ENCODE assay signal across 8 cellular contexts in genomic region chr2:27075219-27075871, GRCh38. TPM values are rescaled to one million over a fixed set of nuclear protein-coding genes. Genes with fewer than 3 reads are reported as not detected.
A peak's percentile ranks its signal among the peaks of the same experiment; 100 is the strongest.
DNase-seq lines count a peak whose midpoint lies in the region; ATAC-seq, FAIRE-seq and TF ChIP-seq lines count a peak whose summit lies in the region.

No MANE protein-coding gene starts in this region.

- H3K4me2 ChIP-seq in GM12878 (ENCODE audit: control insufficient read depth, insufficient read depth): peak overlapping the region; percentile 61

- peaks cover 12% of the 10 kb centered on the region for H3K79me2 ChIP-seq in GM12878 (ENCODE audit: control insufficient read depth, insufficient read depth, low read length)

- no peak for ATAC-seq in GM12878
- no peak for ATAC-seq in psoas muscle
- ATAC-seq in HG02798 (IDR thresholded peaks at IDR 0.05; ENCODE audit: poor library complexity, unreplicated experiment): no peak

- peak overlapping the region; percentile 49 for H2AFZ ChIP-seq in GM12878 (ENCODE audit: control insufficient read depth, low read depth, low read length)

- H3K27ac Mint-ChIP-seq in MCF 10A (ENCODE audit: low read depth, unreplicated experiment): no peak overlapping the region

- no peak overlapping the region for H3K9ac ChIP-seq in GM12878 (ENCODE audit: control insufficient read depth, insufficient read depth, low read length)

- peak overlapping the region; percentile 41 for H3K27ac ChIP-seq in HL-60 (replicated peaks)
- peak overlapping the region; percentile 74 for H3K27ac ChIP-seq in GM12878 (ENCODE audit: control insufficient read depth, insufficient read depth)
- H3K27ac ChIP-seq in psoas muscle: no peak overlapping the region
- no peak overlapping the region for H3K27ac ChIP-seq in brain microvascular endothelial cell

- no peak for FAIRE-seq in GM12878 (lab: Jason Lieb, UNC)

- 36% methylated on average over 8 of the region's 8 CpGs for WGBS in GM12878 (ENCODE audit: insufficient coverage, insufficient replicate concordance, low lambda C conversion rate, missing lambda C conversion rate)
- WGBS in psoas muscle, 3 donors: 63 to 74% (median 64%) methylated on average over 8 of the region's 8 CpGs

- H3K27me3 Mint-ChIP-seq in MCF 10A (ENCODE audit: insufficient read depth, unreplicated experiment): peaks cover 28% of the 10 kb centered on the region

- H3K4me1 ChIP-seq in GM12878 (ENCODE audit: control insufficient read depth, insufficient read depth, low read length): peaks cover 37% of the 10 kb centered on the region
- H3K4me1 ChIP-seq in psoas muscle: peaks cover 9% of the 10 kb centered on the region

- H3K36me3 ChIP-seq in GM12878 (ENCODE audit: control insufficient read depth in 2 of 2, insufficient read depth in 2 of 2, low read length in 1 of 2) (no peaks in the 10 kb centered on the region), psoas muscle (ENCODE audit: insufficient read depth in 1 of 2, low read depth in 1 of 2) (peaks cover 0 to under 1% of the 10 kb centered on the region in 2 donors), brain microvascular endothelial cell (replicated peaks) (peaks cover 2% of the 10 kb centered on the region)

- SMC1A ChIA-PET in GM12878 (lab: Charles Lee; ENCODE audit: uncharacterized antibody, unreplicated experiment): interaction anchor here (1.1 to 5.4 kb wide), 3 partner anchors 10 to 24 kb away, joined by 3 to 33 read pairs (median 5); partner anchors contain the start of gene AGBL5

- H3K9me3 ChIP-seq in GM12878 (replicated peaks; ENCODE audit: control insufficient read depth, insufficient read depth, low read length) (no peaks in the 10 kb centered on the region), psoas muscle (no peaks in the 10 kb centered on the region)

- CTCF ChIA-PET in GM12878 (lab: Yijun Ruan, JAX): interaction anchor here (1.0 to 2.9 kb wide), 4 partner anchors 8 to 24 kb away, joined by 4 to 13 read pairs (median 10); partner anchors contain the start of genes AGBL5 and KHK
- CTCF ChIA-PET in MCF 10A (lab: Yijun Ruan, JAX): no interaction called here

- no peak overlapping the region for H3K4me3 ChIP-seq in HL-60 (replicated peaks; ENCODE audit: insufficient read depth, low read length)
- peak overlapping the region; percentile 31 for H3K4me3 ChIP-seq in GM12878
- H3K4me3 ChIP-seq in psoas muscle: no peak overlapping the region
- H3K4me3 ChIP-seq in brain microvascular endothelial cell (ENCODE audit: low read depth, low read length): no peak overlapping the region

- DNase-seq in HL-60 (ENCODE audit: low read depth in 1 of 2, low spot score in 1 of 2) (peak in 1 of 2 experiments; percentile 88), OCI-M1 (lab: John Stamatoyannopoulos, UW) (peak; percentile 33), GM12878 (ENCODE audit: low read depth, low spot score) (peak; percentile 46), psoas muscle (peak; percentile 36 to 71), MCF 10A (ENCODE audit: unreplicated experiment) (no peak), brain microvascular endothelial cell (no peak), GOT3 (lab: John Stamatoyannopoulos, UW) (no peak)

- TF ChIP-seq EP300 in GM12878 (IDR thresholded peaks at IDR 0.05; ENCODE audit: borderline replicate concordance in 1 of 2, control insufficient read depth in 1 of 2, low read depth in 2 of 2, low read length in 2 of 2): no peak

- BruUV-seq in GM12878 (replicated peaks; lab: Mats Ljungman, UMichigan): no TSS peak
- BruUV-seq in MCF 10A (replicated peaks; lab: Mats Ljungman, UMichigan): no TSS peak

- intact Hi-C loops in GM12878 (cut with micrococcal nuclease; ENCODE audit: unreplicated experiment): no loop called here
- intact Hi-C loops in psoas muscle (cut with DNase I): no loop called here
- intact Hi-C loops in MCF 10A (cut with micrococcal nuclease): no loop called here

- no peaks in the 10 kb centered on the region for H4K20me1 ChIP-seq in GM12878 (ENCODE audit: control insufficient read depth, insufficient read depth)

- TF ChIP-seq CTCF in HL-60 (IDR thresholded peaks at IDR 0.05; ENCODE audit: insufficient read depth, low read length): no peak
- TF ChIP-seq CTCF in GM12878 (IDR thresholded peaks at IDR 0.05 in 2 of 3, conservative IDR thresholded peaks at IDR 0.05 in 1 of 3; ENCODE audit: control insufficient read depth in 2 of 3, extremely low read depth in 1 of 3, insufficient read depth in 1 of 3, low read depth in 3 of 3, low read length in 3 of 3): no peak
- no peak for TF ChIP-seq CTCF in psoas muscle (IDR thresholded peaks at IDR 0.05)
- no peak for TF ChIP-seq CTCF in MCF 10A (IDR thresholded peaks at IDR 0.05; ENCODE audit: unreplicated experiment)
- no peak for TF ChIP-seq CTCF in brain microvascular endothelial cell (IDR thresholded peaks at IDR 0.05; ENCODE audit: low read depth, low read length, missing control alignments)

- TF ChIP-seq POLR2A in GM12878 (IDR thresholded peaks at IDR 0.05; ENCODE audit: low read depth, low read length): no peak

- in situ Hi-C loops in GM12878 (cut with MboI): no loop called here
- in situ Hi-C loops in brain microvascular endothelial cell (cut with HindIII; ENCODE audit: low pct_ligation_motif_present, low sequenced_read_pairs): no loop called here

- no peaks in the 10 kb centered on the region for H3K36me3 Mint-ChIP-seq in MCF 10A (ENCODE audit: insufficient read depth, unreplicated experiment)

- H3K27me3 ChIP-seq in HL-60 (ENCODE audit: insufficient read depth, poor library complexity, severe bottlenecking): no peaks in the 10 kb centered on the region
- no peaks in the 10 kb centered on the region for H3K27me3 ChIP-seq in GM12878 (replicated peaks in 1 of 2; ENCODE audit: control insufficient read depth in 2 of 2, insufficient read depth in 2 of 2, low read length in 1 of 2)
- no peaks in the 10 kb centered on the region for H3K27me3 ChIP-seq in psoas muscle (ENCODE audit: insufficient read depth in 3 of 3, low read length in 2 of 3)
- no peaks in the 10 kb centered on the region for H3K27me3 ChIP-seq in brain microvascular endothelial cell (replicated peaks)

- no peaks in the 10 kb centered on the region for H3K9me3 Mint-ChIP-seq in MCF 10A (ENCODE audit: unreplicated experiment)

- RAD21 ChIA-PET in GM12878 (lab: Charles Lee; ENCODE audit: unreplicated experiment): interaction anchor here (0.7 to 1.5 kb wide), 3 partner anchors 11 to 24 kb away, joined by 3 to 4 read pairs (median 3); partner anchors contain the start of genes AGBL5 and KHK

- POLR2A ChIA-PET in GM12878 (lab: Charles Lee): interaction anchor here (12.2 kb wide), 1 partner anchor 22 kb away, joined by 139 read pairs; the partner anchor contains the start of gene AGBL5
- POLR2A ChIA-PET in MCF 10A (lab: Yijun Ruan, JAX): interaction anchor here (0.7 to 1.2 kb wide), 4 partner anchors 9 to 218 kb away, joined by 3 to 4 read pairs (median 3); partner anchors contain the start of gene KHK

- H3K4me1 Mint-ChIP-seq in MCF 10A (ENCODE audit: insufficient read depth, unreplicated experiment): peaks cover 7% of the 10 kb centered on the region

- no peak overlapping the region for H3K4me3 Mint-ChIP-seq in MCF 10A (ENCODE audit: unreplicated experiment)

- no peak for TF ChIP-seq RAD21 in GM12878 (IDR thresholded peaks at IDR 0.05; ENCODE audit: insufficient read depth, low read depth, low read length)

RNA-seq across cellular contexts. Expression of gene EMILIN1, which starts 3.1 kb away (rescaled TPM):
- total RNA-seq in GM12878 (2013; cell fraction: nucleolus; rRNA removed): 0.81 and 0.83 TPM in 2 replicates
- total RNA-seq in GM12878 (2014; rRNA removed) (1.7 and 2.3 TPM in 2 replicates), GM12878 (2014; rRNA removed; fragmentation: Illumina TruSeq; extraction: Trizol) (0.18 TPM in 2 replicates), GM12878 (2021) (1.6 and 1.7 TPM in 2 replicates), psoas muscle (10 to 100 TPM in 1 of 4 donors, 1 to 10 TPM in 3; 6.1 to 14.3 (median 7.9) TPM), MCF 10A (2022) (0.20 and 0.21 TPM in 2 replicates)
- 0.24 TPM for polyA plus RNA-seq in GM12878 (2011; ENCODE audit: low read depth)
- polyA plus RNA-seq in GM12878 (2011; rRNA removed) (0.26 and 0.38 TPM in 2 replicates), GM12878 (2014; fragmentation: Illumina TruSeq; extraction: Trizol) (0.01 TPM in 1 of 2 replicates, not detected in the other), GM12878 (2014; fragmentation: Nextera tagmentation; extraction: Ambion mirVana) (not detected), GM12878 (2014; rRNA removed) (1.2 TPM in 2 replicates), GM12878 (2016; fragmentation: Nextera tagmentation; extraction: Ambion mirVana) (1 to 10 TPM; 1.1 to 1.8 TPM), psoas muscle (1 to 10 TPM; 4.9 to 7.3 (median 4.9) TPM)
- polyA plus RNA-seq in GM12878 (2011; cell fraction: cytosol; rRNA removed): 0.58 and 1.7 TPM in 2 replicates
- polyA plus RNA-seq in GM12878 (2011; cell fraction: nucleus; rRNA removed): 2.9 and 4.4 TPM in 2 replicates
- 0.41 and 0.98 TPM in 2 replicates for polyA plus RNA-seq in GM12878 (2012)
- 0.22 and 0.98 TPM in 2 replicates for polyA minus RNA-seq in GM12878 (2011; rRNA and poly(A)+ RNA removed)
- polyA minus RNA-seq in GM12878 (2011; cell fraction: cytosol; rRNA and poly(A)+ RNA removed): 0.62 and 0.67 TPM in 2 replicates
- 1.9 and 2.1 TPM in 2 replicates for polyA minus RNA-seq in GM12878 (2011; cell fraction: nucleus; rRNA and poly(A)+ RNA removed)

RNA-seq across cellular contexts. Expression of gene OST4, which starts 3.9 kb away (rescaled TPM):
- 58.6 and 59.4 TPM in 2 replicates for total RNA-seq in GM12878 (2013; cell fraction: nucleolus; rRNA removed)
- total RNA-seq in GM12878 (2014; rRNA removed) (340 and 392 TPM in 2 replicates), GM12878 (2014; rRNA removed; fragmentation: Illumina TruSeq; extraction: Trizol) (403 TPM in 2 replicates), GM12878 (2021) (270 and 278 TPM in 2 replicates), psoas muscle (100 to 1,000 TPM; 186 to 304 (median 236) TPM), MCF 10A (2022) (257 and 340 TPM in 2 replicates)
- 326 TPM for polyA plus RNA-seq in GM12878 (2011; ENCODE audit: low read depth)
- polyA plus RNA-seq in GM12878 (2011; rRNA removed) (316 and 381 TPM in 2 replicates), GM12878 (2014; fragmentation: Illumina TruSeq; extraction: Trizol) (406 and 566 TPM in 2 replicates), GM12878 (2014; fragmentation: Nextera tagmentation; extraction: Ambion mirVana) (1,000 to 10,000 TPM; 1,505 to 1,543 TPM), GM12878 (2014; rRNA removed) (418 and 479 TPM in 2 replicates), GM12878 (2016; fragmentation: Nextera tagmentation; extraction: Ambion mirVana) (100 to 1,000 TPM; 786 to 858 TPM), psoas muscle (100 to 1,000 TPM; 259 to 396 (median 306) TPM)
- polyA plus RNA-seq in GM12878 (2011; cell fraction: cytosol; rRNA removed): 604 and 833 TPM in 2 replicates
- 244 and 362 TPM in 2 replicates for polyA plus RNA-seq in GM12878 (2011; cell fraction: nucleus; rRNA removed)
- 531 and 635 TPM in 2 replicates for polyA plus RNA-seq in GM12878 (2012)
- 311 and 352 TPM in 2 replicates for polyA minus RNA-seq in GM12878 (2011; rRNA and poly(A)+ RNA removed)
- 287 and 325 TPM in 2 replicates for polyA minus RNA-seq in GM12878 (2011; cell fraction: cytosol; rRNA and poly(A)+ RNA removed)
- 66.0 and 76.3 TPM in 2 replicates for polyA minus RNA-seq in GM12878 (2011; cell fraction: nucleus; rRNA and poly(A)+ RNA removed)

RNA-seq across cellular contexts. Expression of gene KHK, which starts 11.2 kb away (rescaled TPM):
- total RNA-seq in GM12878 (2013; cell fraction: nucleolus; rRNA removed): 1.3 and 2.1 TPM in 2 replicates
- total RNA-seq in GM12878 (2014; rRNA removed) (4.8 and 5.4 TPM in 2 replicates), GM12878 (2014; rRNA removed; fragmentation: Illumina TruSeq; extraction: Trizol) (2.6 and 2.7 TPM in 2 replicates), GM12878 (2021) (7.7 and 7.8 TPM in 2 replicates), psoas muscle (1 to 10 TPM; 1.5 to 4.5 (median 2.4) TPM), MCF 10A (2022) (1.7 and 2.6 TPM in 2 replicates)
- polyA plus RNA-seq in GM12878 (2011; ENCODE audit: low read depth): 0.91 TPM
- polyA plus RNA-seq in GM12878 (2011; rRNA removed) (2.2 and 2.6 TPM in 2 replicates), GM12878 (2014; fragmentation: Illumina TruSeq; extraction: Trizol) (1.5 and 3.6 TPM in 2 replicates), GM12878 (2014; fragmentation: Nextera tagmentation; extraction: Ambion mirVana) (1 to 10 TPM in 1 of 2 experiments, under 1 TPM in 1; 0.31 to 1.6 TPM), GM12878 (2014; rRNA removed) (4.2 and 4.7 TPM in 2 replicates), GM12878 (2016; fragmentation: Nextera tagmentation; extraction: Ambion mirVana) (10 to 100 TPM; 11.2 to 11.8 TPM), psoas muscle (1 to 10 TPM; 1.8 to 5.8 (median 2.9) TPM)
- polyA plus RNA-seq in GM12878 (2011; cell fraction: cytosol; rRNA removed): 4.4 and 5.2 TPM in 2 replicates
- 8.7 and 9.6 TPM in 2 replicates for polyA plus RNA-seq in GM12878 (2011; cell fraction: nucleus; rRNA removed)
- 1.7 and 2.5 TPM in 2 replicates for polyA plus RNA-seq in GM12878 (2012)
- polyA minus RNA-seq in GM12878 (2011; rRNA and poly(A)+ RNA removed): 2.7 and 5.6 TPM in 2 replicates
- polyA minus RNA-seq in GM12878 (2011; cell fraction: cytosol; rRNA and poly(A)+ RNA removed): 0.94 and 1.8 TPM in 2 replicates
- 2.9 and 5.7 TPM in 2 replicates for polyA minus RNA-seq in GM12878 (2011; cell fraction: nucleus; rRNA and poly(A)+ RNA removed)

RNA-seq across cellular contexts. Expression of gene AGBL5, which starts 23.9 kb away (rescaled TPM):
- total RNA-seq in GM12878 (2013; cell fraction: nucleolus; rRNA removed): 17.2 and 18.0 TPM in 2 replicates
- total RNA-seq in GM12878 (2014; rRNA removed) (15.2 and 15.4 TPM in 2 replicates), GM12878 (2014; rRNA removed; fragmentation: Illumina TruSeq; extraction: Trizol) (14.0 and 14.1 TPM in 2 replicates), GM12878 (2021) (19.5 and 23.7 TPM in 2 replicates), psoas muscle (1 to 10 TPM; 5.5 to 8.6 (median 7.6) TPM), MCF 10A (2022) (18.9 and 22.7 TPM in 2 replicates)
- polyA plus RNA-seq in GM12878 (2011; ENCODE audit: low read depth): 9.1 TPM
- polyA plus RNA-seq in GM12878 (2011; rRNA removed) (24.9 and 28.5 TPM in 2 replicates), GM12878 (2014; fragmentation: Illumina TruSeq; extraction: Trizol) (20.7 and 23.9 TPM in 2 replicates), GM12878 (2014; fragmentation: Nextera tagmentation; extraction: Ambion mirVana) (1 to 10 TPM; 1.9 to 3.2 TPM), GM12878 (2014; rRNA removed) (13.9 and 18.5 TPM in 2 replicates), GM12878 (2016; fragmentation: Nextera tagmentation; extraction: Ambion mirVana) (10 to 100 TPM; 26.0 TPM), psoas muscle (1 to 10 TPM; 3.6 to 5.3 (median 5.0) TPM)
- polyA plus RNA-seq in GM12878 (2011; cell fraction: cytosol; rRNA removed): 35.3 and 36.2 TPM in 2 replicates
- 31.1 and 32.2 TPM in 2 replicates for polyA plus RNA-seq in GM12878 (2011; cell fraction: nucleus; rRNA removed)
- polyA plus RNA-seq in GM12878 (2012): 14.8 and 15.1 TPM in 2 replicates
- 24.9 and 43.0 TPM in 2 replicates for polyA minus RNA-seq in GM12878 (2011; rRNA and poly(A)+ RNA removed)
- 11.8 and 14.3 TPM in 2 replicates for polyA minus RNA-seq in GM12878 (2011; cell fraction: cytosol; rRNA and poly(A)+ RNA removed)
- polyA minus RNA-seq in GM12878 (2011; cell fraction: nucleus; rRNA and poly(A)+ RNA removed): 15.0 and 17.7 TPM in 2 replicates

RNA-seq across cellular contexts. Expression of gene TMEM214, which starts 42.6 kb away (rescaled TPM):
- 151 and 159 TPM in 2 replicates for total RNA-seq in GM12878 (2013; cell fraction: nucleolus; rRNA removed)
- total RNA-seq in GM12878 (2014; rRNA removed) (21.9 and 25.8 TPM in 2 replicates), GM12878 (2014; rRNA removed; fragmentation: Illumina TruSeq; extraction: Trizol) (26.3 and 28.9 TPM in 2 replicates), GM12878 (2021) (75.4 and 79.2 TPM in 2 replicates), psoas muscle (10 to 100 TPM; 32.3 to 50.4 (median 41.5) TPM), MCF 10A (2022) (118 and 138 TPM in 2 replicates)
- polyA plus RNA-seq in GM12878 (2011; ENCODE audit: low read depth): 51.4 TPM
- polyA plus RNA-seq in GM12878 (2011; rRNA removed) (21.8 and 43.2 TPM in 2 replicates), GM12878 (2014; fragmentation: Illumina TruSeq; extraction: Trizol) (60.1 and 64.3 TPM in 2 replicates), GM12878 (2014; fragmentation: Nextera tagmentation; extraction: Ambion mirVana) (10 to 100 TPM; 10.4 to 17.6 TPM), GM12878 (2014; rRNA removed) (46.8 and 56.2 TPM in 2 replicates), GM12878 (2016; fragmentation: Nextera tagmentation; extraction: Ambion mirVana) (10 to 100 TPM; 52.5 to 56.0 TPM), psoas muscle (10 to 100 TPM; 29.4 to 43.2 (median 35.8) TPM)
- polyA plus RNA-seq in GM12878 (2011; cell fraction: cytosol; rRNA removed): 78.8 and 90.1 TPM in 2 replicates
- 213 and 313 TPM in 2 replicates for polyA plus RNA-seq in GM12878 (2011; cell fraction: nucleus; rRNA removed)
- 66.8 and 72.8 TPM in 2 replicates for polyA plus RNA-seq in GM12878 (2012)
- polyA minus RNA-seq in GM12878 (2011; rRNA and poly(A)+ RNA removed): 83.3 and 151 TPM in 2 replicates
- 40.1 and 40.5 TPM in 2 replicates for polyA minus RNA-seq in GM12878 (2011; cell fraction: cytosol; rRNA and poly(A)+ RNA removed)
- polyA minus RNA-seq in GM12878 (2011; cell fraction: nucleus; rRNA and poly(A)+ RNA removed): 99.1 and 142 TPM in 2 replicates

Comparison
In these comparisons a context has a peak if more than half of its experiments do, and no peak if none do; other contexts are left out.
1. DNase-seq: peak in OCI-M1 (single experiment), GM12878 (single experiment) and psoas muscle (2 of 2); none in MCF 10A (single experiment), brain microvascular endothelial cell (single experiment) and GOT3 (single experiment).
2. H3K27ac ChIP-seq: peak in HL-60 (single experiment) and GM12878 (single experiment); none in psoas muscle (single experiment) and brain microvascular endothelial cell (single experiment).